In genomic region chr13:27796544-27797227, GRCh38 we compare ENCODE assay signal across 31 cellular contexts. TPM values are rescaled to one million over a fixed set of nuclear protein-coding genes. Genes with fewer than 3 reads are reported as not detected.
DNase-seq lines count a peak whose midpoint lies in the region; ATAC-seq, FAIRE-seq and TF ChIP-seq lines count a peak whose summit lies in the region.
"Had no signal": no experiment of that assay in that cellular context is flagged by ENCODE, and none has a peak within 500 bp of the region (broad histone marks: within the 10 kb centered on the region; RNA-seq: fewer than 3 reads in every experiment).

No MANE protein-coding gene starts in this region.

- H3K4ac ChIP-seq in H1 (replicated peaks; ENCODE audit: insufficient read length, low read depth, low read length) = peak overlapping the region; percentile 75

- H3K18ac ChIP-seq in H1 (ENCODE audit: extremely low read depth, low read length) = peak overlapping the region; percentile 73

- H4K5ac ChIP-seq in H1 (ENCODE audit: insufficient read length, low read depth, low read length) = no peak overlapping the region

- ATAC-seq in T-cell (replicated peaks in 1 of 4) = no peak
- ATAC-seq: activated naive CD8-positive, alpha-beta T cell treated with anti-CD3 and anti-CD28 coated beads, Interleukin-2, amount 50 U/mL, for 24 hours; activated T-helper 17 cell treated with anti-CD3 and anti-CD28 coated beads, Interleukin-2, amount 50 U/mL, for 72 hours; lower lobe of right lung; right cardiac atrium had no signal

- H3K4me1 ChIP-seq in breast epithelium (peaks cover 0 to 8% of the 10 kb centered on the region in 2 donors), H1 (replicated peaks in 1 of 4; ENCODE audit: control insufficient read depth in 3 of 4, insufficient read depth in 4 of 4, low read length in 3 of 4) (peaks cover 8 to 45% (median 29%) of the 10 kb centered on the region in 4 experiments)
- H3K4me1 ChIP-seq: BE2C had no signal

- POLR2A ChIA-PET in MCF 10A (lab: Yijun Ruan, JAX) = no interaction called here
- POLR2A ChIA-PET in H1 (lab: Charles Lee; ENCODE audit: partially characterized antibody) = interaction anchor here (1.0 to 2.1 kb wide), 2 partner anchors 10 to 173 kb away, joined by 3 to 6 read pairs; partner anchors contain the start of gene CDX2
- POLR2A ChIA-PET in T-cell (lab: Charles Lee) = interaction anchor here in 1 of 2 donors (0.7 kb wide), 1 partner anchor 257 kb away, joined by 3 read pairs; no protein-coding TSS in a partner anchor

- H4K8ac ChIP-seq in H1 (ENCODE audit: extremely low read depth, insufficient read depth, low read length) = peak overlapping the region; percentile 66; the same call in 1 of the 2 replicates

- H3K9me3 Mint-ChIP-seq in MCF 10A (ENCODE audit: unreplicated experiment) (peaks cover 5% of the 10 kb centered on the region), T-cell (no peaks in the 10 kb centered on the region)
- H3K9me3 Mint-ChIP-seq: activated naive CD8-positive, alpha-beta T cell treated with anti-CD3 and anti-CD28 coated beads, Interleukin-2, amount 50 U/mL, for 24 hours; activated T-helper 17 cell treated with anti-CD3 and anti-CD28 coated beads, Interleukin-2, amount 50 U/mL, for 72 hours; T-helper 2 cell treated with Interferon-gamma antibody and Interleukin-4, amounts not matched to agents 5 μg/mL and 100 μg/mL, for 36 hours had no signal

- H3K79me2 ChIP-seq in H1 (ENCODE audit: control insufficient read depth in 1 of 2, insufficient read depth in 2 of 2, low read length in 2 of 2) = no peaks in the 10 kb centered on the region

- peaks cover 55% of the 10 kb centered on the region for H3K27me3 Mint-ChIP-seq in MCF 10A (ENCODE audit: insufficient read depth, unreplicated experiment)
- H3K27me3 Mint-ChIP-seq in T-cell = peaks cover 77 to 87% of the 10 kb centered on the region in 2 donors

- no peak for TF ChIP-seq POLR2A in breast epithelium (IDR thresholded peaks at IDR 0.05)
- TF ChIP-seq POLR2A in H1 (IDR thresholded peaks at IDR 0.05; ENCODE audit: control extremely low read depth in 1 of 2, low read depth in 2 of 2, low read length in 2 of 2) = no peak

- DNase-seq in MCF 10A (ENCODE audit: unreplicated experiment) (no peak), breast epithelium (ENCODE audit: low spot score in 2 of 2) (no peak), H1 (ENCODE audit: low read depth in 1 of 2, low spot score in 2 of 2) (no peak), mesenteric fat pad (ENCODE audit: low spot score) (peak; percentile 79), NCI-H2081 (lab: John Stamatoyannopoulos, UW) (no peak), KG1 (lab: John Stamatoyannopoulos, UW) (no peak), T-cell (no peak), DMS79 (lab: John Stamatoyannopoulos, UW) (no peak)
- DNase-seq: activated CD4-positive, alpha-beta T cell treated with anti-CD3 and anti-CD28 coated beads, Interleukin-2, amount 50 U/mL, for 1 hour; activated naive CD8-positive, alpha-beta T cell treated with anti-CD3 and anti-CD28 coated beads, Interleukin-2, amount 50 U/mL, for 24 hours; lower lobe of right lung; NCI-H1105; NCI-H2081 treated with DMSO at 0.1 percent for 48 hours; ovary; right cardiac atrium; RPMI8226; stimulated activated CD4-positive, alpha-beta T cell treated with anti-CD3 and anti-CD28 coated beads, Interleukin-12 subunit alpha, Interleukin-12 subunit beta, amount 100 ng/mL, for 4 hours; stomach had no signal

- H4K91ac ChIP-seq in H1 (replicated peaks; ENCODE audit: insufficient read length, low read length) = no peak overlapping the region

- H2BK20ac ChIP-seq in H1 (ENCODE audit: low read length) = peak overlapping the region; percentile 95

- TF ChIP-seq CTCF in MCF 10A (IDR thresholded peaks at IDR 0.05; ENCODE audit: unreplicated experiment) = no peak
- TF ChIP-seq CTCF in breast epithelium (IDR thresholded peaks at IDR 0.05) = no peak
- TF ChIP-seq CTCF in H1 (IDR thresholded peaks at IDR 0.05; ENCODE audit: control extremely low read depth in 1 of 3, insufficient read depth in 1 of 3, low read depth in 1 of 3, low read length in 3 of 3) = no peak

- H3K9ac ChIP-seq in H1 (replicated peaks in 1 of 4; ENCODE audit: extremely low read depth in 1 of 4, low read depth in 3 of 4, low read length in 3 of 4) = no peak overlapping the region

- H3K27ac Mint-ChIP-seq in MCF 10A (ENCODE audit: low read depth, unreplicated experiment) = no peak overlapping the region
- no peak overlapping the region for H3K27ac Mint-ChIP-seq in T-cell
- H3K27ac Mint-ChIP-seq: activated naive CD8-positive, alpha-beta T cell treated with anti-CD3 and anti-CD28 coated beads, Interleukin-2, amount 50 U/mL, for 24 hours; activated T-helper 17 cell treated with anti-CD3 and anti-CD28 coated beads, Interleukin-2, amount 50 U/mL, for 72 hours; T-helper 2 cell treated with Interferon-gamma antibody and Interleukin-4, amounts not matched to agents 5 μg/mL and 100 μg/mL, for 36 hours had no signal

- H3K36me3 Mint-ChIP-seq in MCF 10A (ENCODE audit: insufficient read depth, unreplicated experiment) (no peaks in the 10 kb centered on the region), T-cell (no peaks in the 10 kb centered on the region)

- H3K79me1 ChIP-seq in H1 (ENCODE audit: low read depth, low read length) = no peaks in the 10 kb centered on the region

- no TSS peak for BruUV-seq in MCF 10A (replicated peaks; lab: Mats Ljungman, UMichigan)

- H4K20me1 ChIP-seq in H1 (replicated peaks in 1 of 2; ENCODE audit: control insufficient read depth in 1 of 2, insufficient read depth in 2 of 2, low read length in 2 of 2) = peaks cover 16 to 42% of the 10 kb centered on the region in 2 experiments

- no peak for TF ChIP-seq RAD21 in H1 (IDR thresholded peaks at IDR 0.05 in 1 of 2, conservative IDR thresholded peaks at IDR 0.05 in 1 of 2; ENCODE audit: low read depth in 2 of 2, low read length in 2 of 2)

- H3K4me3 Mint-ChIP-seq in MCF 10A (ENCODE audit: unreplicated experiment) (peak overlapping the region; percentile 21), T-cell (no peak overlapping the region)
- H3K4me3 Mint-ChIP-seq: activated naive CD8-positive, alpha-beta T cell treated with anti-CD3 and anti-CD28 coated beads, Interleukin-2, amount 50 U/mL, for 24 hours; activated T-helper 17 cell treated with anti-CD3 and anti-CD28 coated beads, Interleukin-2, amount 50 U/mL, for 72 hours; T-helper 2 cell treated with Interferon-gamma antibody and Interleukin-4, amounts not matched to agents 5 μg/mL and 100 μg/mL, for 36 hours had no signal

- H2BK15ac ChIP-seq in H1 (ENCODE audit: low read length) = peak overlapping the region; percentile 88

- FAIRE-seq in H1 (lab: Jason Lieb, UNC) = no peak
- FAIRE-seq: bronchial epithelial cell, endometrium, HTR-8/SVneo, islet of Langerhans had no signal

- H3K9me3 ChIP-seq in breast epithelium = no peaks in the 10 kb centered on the region
- H3K9me3 ChIP-seq in H1 (ENCODE audit: insufficient read depth in 2 of 2, low read depth in 1 of 2, low read length in 1 of 2) = no peaks in the 10 kb centered on the region
- H3K9me3 ChIP-seq: BE2C, lower lobe of right lung, ovary, upper lobe of left lung had no signal

- H3K4me1 Mint-ChIP-seq in MCF 10A (ENCODE audit: insufficient read depth, unreplicated experiment) = peaks cover 10% of the 10 kb centered on the region
- H3K4me1 Mint-ChIP-seq in T-cell = peaks cover 17 to 22% (median 21%) of the 10 kb centered on the region in 3 donors

- H3K23me2 ChIP-seq in H1 (ENCODE audit: low read depth, low read length) = peaks cover 8% of the 10 kb centered on the region; the same call in 1 of the 2 replicates

- H2BK5ac ChIP-seq in H1 (ENCODE audit: low read depth, low read length) = peak overlapping the region; percentile 39; the same call in 1 of the 2 replicates

- H3K27ac ChIP-seq in breast epithelium = no peak overlapping the region
- H3K27ac ChIP-seq in H1 (ENCODE audit: low read depth, low read length) = no peak overlapping the region
- H3K27ac ChIP-seq: coronary artery, lower lobe of right lung, ovary, SK-N-MC, stomach, upper lobe of left lung, VCaP had no signal

- H3K36me3 ChIP-seq in breast epithelium (no peaks in the 10 kb centered on the region), H1 (ENCODE audit: control insufficient read depth in 2 of 4, insufficient read depth in 4 of 4, low read length in 3 of 4) (peaks cover 0 to 4% (median 0%) of the 10 kb centered on the region in 4 experiments; a peak in 1 of 8 replicates)
- H3K36me3 ChIP-seq: BE2C, lower lobe of right lung, ovary, stomach, upper lobe of left lung had no signal

- no peak overlapping the region for H3K23ac ChIP-seq in H1 (ENCODE audit: insufficient read length)

- CTCF ChIA-PET in MCF 10A (lab: Yijun Ruan, JAX) = interaction anchor here (1.0 to 1.6 kb wide), 3 partner anchors 12 to 424 kb away, joined by 3 to 6 read pairs (median 4); no protein-coding TSS in a partner anchor
- CTCF ChIA-PET in H1 (lab: Charles Lee; ENCODE audit: partially characterized antibody) = interaction anchor here (0.6 to 23.4 kb wide), 28 partner anchors 9 to 424 kb away, joined by 3 to 345 read pairs (median 5); no protein-coding TSS in a partner anchor
- CTCF ChIA-PET in T-cell (lab: Charles Lee) = no interaction called here

- no peak overlapping the region for H3K14ac ChIP-seq in H1 (ENCODE audit: insufficient read length)

- H2AK5ac ChIP-seq in H1 (ENCODE audit: low read depth, low read length) = no peak overlapping the region

- no peak for TF ChIP-seq EP300 in H1 (IDR thresholded peaks at IDR 0.05; ENCODE audit: borderline replicate concordance in 1 of 2, low read depth in 2 of 2, low read length in 2 of 2)

- WGBS in H1 (ENCODE audit: extremely low coverage in 1 of 2, insufficient coverage in 1 of 2, insufficient read length in 1 of 2, insufficient replicate concordance in 2 of 2, low coverage in 1 of 2, low lambda C conversion rate in 2 of 2, missing lambda C conversion rate in 1 of 2), 2 experiments = 4% methylated on average over 24 of the region's 24 CpGs; no CpG with 5 or more reads in 1 of the 2 experiments

- no peak overlapping the region for H3K56ac ChIP-seq in H1 (replicated peaks; ENCODE audit: insufficient read length, low read depth, low read length)

- H2BK120ac ChIP-seq in H1 (replicated peaks; ENCODE audit: low read depth, low read length) = no peak overlapping the region

- H3K4me2 ChIP-seq in H1 (ENCODE audit: insufficient read depth in 1 of 2, low read depth in 2 of 2, low read length in 2 of 2) = peak overlapping the region; percentile 77 to 81

- H3K4me3 ChIP-seq in breast epithelium = no peak overlapping the region
- peak overlapping the region; percentile 29 to 65 (median 54) for H3K4me3 ChIP-seq in H1 (ENCODE audit: extremely low read depth in 1 of 4, insufficient read depth in 2 of 4, low read depth in 3 of 4, low read length in 4 of 4)
- H3K4me3 ChIP-seq: coronary artery, lower lobe of right lung, ovary, SK-N-MC, stomach, upper lobe of left lung had no signal

- peaks cover 19 to 97% of the 10 kb centered on the region in 2 donors for H3K27me3 ChIP-seq in breast epithelium
- H3K27me3 ChIP-seq in H1 (replicated peaks in 1 of 4; ENCODE audit: control insufficient read depth in 3 of 4, extremely low read depth in 1 of 4, insufficient read depth in 3 of 4, low read length in 3 of 4) = peaks cover 85 to 95% (median 94%) of the 10 kb centered on the region in 4 experiments

- 0 out of 2 replicates have a peak overlapping the region, but pooled peaks have one; percentile 40 for H2AFZ ChIP-seq in H1 (ENCODE audit: low read length)

- intact Hi-C loops in MCF 10A (cut with micrococcal nuclease) = no loop called here
- intact Hi-C loops in breast epithelium (cut with DNase I; ENCODE audit: low total_unique reads) = no loop called here

- H2BK12ac ChIP-seq in H1 (ENCODE audit: low read depth, low read length) = peak overlapping the region; percentile 96

RNA-seq across cellular contexts. Expression of gene GSX1, which starts 4.4 kb away (rescaled TPM):
- total RNA-seq in MCF 10A (2022) (not detected in 2 replicates), breast epithelium (not detected), mesenteric fat pad (not detected), T-cell (not detected)
- total RNA-seq in H1 (2021; fragmentation: NEBNext Ultra II Directional; extraction: Animal tissue kit (Norgen Biotek cat#: 25700)) = not detected in 2 replicates
- 0.08 TPM in 1 of 2 replicates, not detected in the other for polyA plus RNA-seq in H1 (2011; rRNA removed)
- not detected for polyA plus RNA-seq in H1 (2011; cell fraction: cytosol; rRNA removed)
- polyA plus RNA-seq in H1 (2011; cell fraction: nucleus; rRNA removed) = not detected
- not detected in 4 replicates for polyA plus RNA-seq in H1 (2012, experiment 1 of 2)
- not detected for polyA plus RNA-seq in H1 (2012, experiment 2 of 2)
- polyA plus RNA-seq in H1 (2013, experiment 1 of 2) = not detected
- polyA plus RNA-seq in H1 (2013, experiment 2 of 2) = not detected
- not detected in 2 replicates for polyA minus RNA-seq in H1 (2011; rRNA and poly(A)+ RNA removed)
- polyA minus RNA-seq in H1 (2011; cell fraction: cytosol; rRNA and poly(A)+ RNA removed) = not detected
- not detected for polyA minus RNA-seq in H1 (2011; cell fraction: nucleus; rRNA and poly(A)+ RNA removed)
- total RNA-seq: A172; activated T-helper 17 cell treated with anti-CD3 and anti-CD28 coated beads, Interleukin-2, amount 50 U/mL, for 72 hours; bronchial epithelial cell; fibroblast of lung; lower lobe of right lung; ovary; right cardiac atrium; stomach; upper lobe of left lung had no signal
- polyA plus RNA-seq: fibroblast of lung, ovary, right cardiac atrium, stomach had no signal

Comparison
In these comparisons a context has a peak if more than half of its experiments do, and no peak if none do; other contexts are left out.
1. H3K4me3 ChIP-seq: peak in H1 (4 of 4); none in breast epithelium (0 of 3).
2. CTCF ChIA-PET loops: an anchor here in MCF 10A (1.0 to 1.6 kb wide) and H1 (0.6 to 23.4 kb wide); none called in T-cell.